ENCODE assay signal across 21 cellular contexts in genomic region chr2:43076676-43077075, GRCh38.
DNase-seq lines count a peak whose midpoint lies in the region; ATAC-seq and TF ChIP-seq lines count a peak whose summit lies in the region.
"Had no signal": no experiment of that assay in that cellular context is flagged by ENCODE, and none has a peak within 500 bp of the region (broad histone marks: within the 10 kb centered on the region; RNA-seq: fewer than 3 reads in every experiment).

No MANE protein-coding gene starts in this region.

- H3K36me3 Mint-ChIP-seq in endodermal cell (ENCODE audit: low read depth) (no peaks in the 10 kb centered on the region), nephron (ENCODE audit: low read depth) (no peaks in the 10 kb centered on the region)
- no peaks in the 10 kb centered on the region for H3K36me3 Mint-ChIP-seq in CD4-positive, alpha-beta memory T cell

- no peak for ATAC-seq in heart left ventricle
- ATAC-seq in left cardiac atrium = no peak
- no peak for ATAC-seq in GM18502 (IDR thresholded peaks at IDR 0.05; ENCODE audit: poor library complexity, unreplicated experiment)
- ATAC-seq: activated T-helper 17 cell treated with anti-CD3 and anti-CD28 coated beads, Interleukin-2, amount 50 U/mL, for 72 hours; mucosa of descending colon; sciatic nerve had no signal

- no peaks in the 10 kb centered on the region for H3K9me3 Mint-ChIP-seq in endodermal cell
- H3K9me3 Mint-ChIP-seq in nephron = no peaks in the 10 kb centered on the region
- H3K9me3 Mint-ChIP-seq in CD4-positive, alpha-beta memory T cell = peaks cover 0 to 1% (median 0%) of the 10 kb centered on the region in 8 donors
- H3K9me3 Mint-ChIP-seq: activated T-helper 17 cell treated with anti-CD3 and anti-CD28 coated beads, Interleukin-2, amount 50 U/mL, for 72 hours had no signal

- POLR2A ChIA-PET in CD4-positive, alpha-beta memory T cell (lab: Charles Lee; ENCODE audit: partially characterized antibody) = no interaction called here

- peak in 1 of 5 donors; percentile 24 for DNase-seq in heart left ventricle
- no peak for DNase-seq in left cardiac atrium
- peak; percentile 13 for DNase-seq in endodermal cell
- no peak for DNase-seq in uterus
- no peak for DNase-seq in iPS-NIHi7 (ENCODE audit: extremely low spot score)
- DNase-seq in CD4-positive, alpha-beta memory T cell = no peak
- DNase-seq: caudate nucleus; DMS53; effector CD4-positive, alpha-beta T cell; mucosa of descending colon; NCI-H1092 treated with DMSO at 0.1 percent for 48 hours; NCI-H524; occipital lobe; SIG-M5; stimulated activated CD4-positive, alpha-beta T cell treated with anti-CD3 and anti-CD28 coated beads, Interleukin-2, amount 100 ng/mL, for 24 hours had no signal

- intact Hi-C loops in heart left ventricle (cut with DNase I) = loop anchor here in 2 of 10 donors (5.0 to 10.0 kb wide), 2 partner anchors 41 to 148 kb away; partner anchors contain the start of gene ZFP36L2 (in 1 of the 2)
- intact Hi-C loops in left cardiac atrium (cut with DNase I) = no loop called here
- intact Hi-C loops in uterus (cut with DNase I; ENCODE audit: low total_unique reads) = no loop called here
- intact Hi-C loops in CD4-positive, alpha-beta memory T cell (cut with micrococcal nuclease) = no loop called here

- H3K27me3 ChIP-seq in heart left ventricle = no peaks in the 10 kb centered on the region
- H3K27me3 ChIP-seq in endodermal cell (ENCODE audit: control insufficient read depth, insufficient read depth, low read length, poor library complexity, severe bottlenecking) = no peaks in the 10 kb centered on the region
- H3K27me3 ChIP-seq in uterus = no peaks in the 10 kb centered on the region
- H3K27me3 ChIP-seq in CD4-positive, alpha-beta memory T cell (ENCODE audit: insufficient read depth, low read length) = no peaks in the 10 kb centered on the region

- H3K36me3 ChIP-seq in heart left ventricle (no peaks in the 10 kb centered on the region), endodermal cell (ENCODE audit: control insufficient read depth, insufficient read depth, low read length) (no peaks in the 10 kb centered on the region), uterus (no peaks in the 10 kb centered on the region)
- H3K36me3 ChIP-seq in CD4-positive, alpha-beta memory T cell (ENCODE audit: insufficient read depth, low read length) = no peaks in the 10 kb centered on the region

- CTCF ChIA-PET in CD4-positive, alpha-beta memory T cell (lab: Charles Lee; ENCODE audit: partially characterized antibody) = no interaction called here

- H3K27ac Mint-ChIP-seq in endodermal cell (no peak overlapping the region), nephron (peak overlapping the region; percentile 44 to 100 (median 98))
- H3K27ac Mint-ChIP-seq in CD4-positive, alpha-beta memory T cell = no peak overlapping the region
- H3K27ac Mint-ChIP-seq: activated T-helper 17 cell treated with anti-CD3 and anti-CD28 coated beads, Interleukin-2, amount 50 U/mL, for 72 hours had no signal

- H3K4me3 Mint-ChIP-seq in endodermal cell = no peak overlapping the region
- no peak overlapping the region for H3K4me3 Mint-ChIP-seq in nephron
- H3K4me3 Mint-ChIP-seq in CD4-positive, alpha-beta memory T cell = no peak overlapping the region
- H3K4me3 Mint-ChIP-seq: activated T-helper 17 cell treated with anti-CD3 and anti-CD28 coated beads, Interleukin-2, amount 50 U/mL, for 72 hours had no signal

- peak overlapping the region in 8 of 12 donors; percentile 30 to 93 (median 77) for H3K27ac ChIP-seq in heart left ventricle
- H3K27ac ChIP-seq in endodermal cell (ENCODE audit: low read depth, low read length) = no peak overlapping the region
- peak overlapping the region; percentile 82 to 83 for H3K27ac ChIP-seq in uterus
- H3K27ac ChIP-seq in CD4-positive, alpha-beta memory T cell (ENCODE audit: low read depth, low read length) = no peak overlapping the region
- H3K27ac ChIP-seq: C4-2B, KMS-11 had no signal

- H3K4me1 ChIP-seq in heart left ventricle = peaks cover 12 to 71% (median 43%) of the 10 kb centered on the region in 12 donors
- no peaks in the 10 kb centered on the region for H3K4me1 ChIP-seq in endodermal cell (ENCODE audit: control insufficient read depth, insufficient read depth, low read length)
- peaks cover 15 to 28% of the 10 kb centered on the region in 2 donors for H3K4me1 ChIP-seq in uterus
- H3K4me1 ChIP-seq in CD4-positive, alpha-beta memory T cell (ENCODE audit: insufficient read depth, low read length) = no peaks in the 10 kb centered on the region

- TF ChIP-seq CTCF in heart left ventricle (IDR thresholded peaks at IDR 0.05) = no peak
- no peak for TF ChIP-seq CTCF in endodermal cell (conservative IDR thresholded peaks at IDR 0.05)
- TF ChIP-seq CTCF in nephron (IDR thresholded peaks at IDR 0.05; ENCODE audit: unreplicated experiment in 3 of 3) = no peak
- no peak for TF ChIP-seq CTCF in uterus (IDR thresholded peaks at IDR 0.05)

- H3K4me3 ChIP-seq in heart left ventricle (no peak overlapping the region), endodermal cell (ENCODE audit: low read length) (no peak overlapping the region), uterus (no peak overlapping the region)
- no peak overlapping the region for H3K4me3 ChIP-seq in CD4-positive, alpha-beta memory T cell (ENCODE audit: low read length in 2 of 2)
- H3K4me3 ChIP-seq: mucosa of descending colon had no signal

- no peak overlapping the region for H3K9ac ChIP-seq in endodermal cell (ENCODE audit: extremely low read depth, low read length, poor library complexity, severe bottlenecking)
- H3K9ac ChIP-seq: KMS-11 had no signal

- H3K4me1 Mint-ChIP-seq in endodermal cell (no peaks in the 10 kb centered on the region), nephron (peaks cover 75% of the 10 kb centered on the region)
- H3K4me1 Mint-ChIP-seq in CD4-positive, alpha-beta memory T cell = peaks cover 0 to 6% (median 2%) of the 10 kb centered on the region in 4 donors
- H3K4me1 Mint-ChIP-seq: activated T-helper 17 cell treated with anti-CD3 and anti-CD28 coated beads, Interleukin-2, amount 50 U/mL, for 72 hours had no signal

- H3K9me3 ChIP-seq in heart left ventricle = no peaks in the 10 kb centered on the region
- H3K9me3 ChIP-seq in endodermal cell (ENCODE audit: control insufficient read depth, low read length) = no peaks in the 10 kb centered on the region
- H3K9me3 ChIP-seq in uterus = no peaks in the 10 kb centered on the region
- H3K9me3 ChIP-seq in CD4-positive, alpha-beta memory T cell (ENCODE audit: control insufficient read depth in 1 of 2, low read length in 2 of 2) = no peaks in the 10 kb centered on the region
- H3K9me3 ChIP-seq: mucosa of descending colon had no signal

- TF ChIP-seq POLR2A in heart left ventricle (IDR thresholded peaks at IDR 0.05) (no peak), uterus (IDR thresholded peaks at IDR 0.05) (no peak)

- H3K27me3 Mint-ChIP-seq in endodermal cell (ENCODE audit: insufficient read depth) = no peaks in the 10 kb centered on the region
- H3K27me3 Mint-ChIP-seq in nephron (ENCODE audit: low read depth) = no peaks in the 10 kb centered on the region
- H3K27me3 Mint-ChIP-seq in CD4-positive, alpha-beta memory T cell = no peaks in the 10 kb centered on the region
- H3K27me3 Mint-ChIP-seq: activated T-helper 17 cell treated with anti-CD3 and anti-CD28 coated beads, Interleukin-2, amount 50 U/mL, for 72 hours had no signal

- 95 to 100% (median 98%) methylated on average over 5 of the region's 5 CpGs for WGBS in heart left ventricle, 4 donors
- 84 to 100% methylated on average over 1 to 5 of the region's 5 CpGs for WGBS in endodermal cell (ENCODE audit: insufficient coverage in 1 of 2, insufficient read length in 1 of 2), 2 experiments

Comparison
In these comparisons a context has a peak if more than half of its experiments do, and no peak if none do; other contexts are left out.
1. H3K27ac ChIP-seq: peak in heart left ventricle (8 of 12) and uterus (2 of 2); none in endodermal cell (single experiment) and CD4-positive, alpha-beta memory T cell (single experiment).
2. H3K27ac Mint-ChIP-seq: peak in nephron (3 of 3); none in endodermal cell (single experiment) and CD4-positive, alpha-beta memory T cell (0 of 7).